In genomic region chr10:131556061-131556896, GRCh38 we compare ENCODE assay signal across 29 cellular contexts.
"Had no signal": no experiment of that assay in that cellular context is flagged by ENCODE, and none has a peak within 500 bp of the region (broad histone marks: within the 10 kb centered on the region; RNA-seq: fewer than 3 reads in every experiment).

No MANE protein-coding gene starts in this region.

- DNase-seq: activated CD4-positive, alpha-beta memory T cell treated with anti-CD3 and anti-CD28 coated beads, Interleukin-2, amount 10 ng/mL, durations not matched to agents 7 days and 5 days; activated CD4-positive, alpha-beta T cell treated with anti-CD3 and anti-CD28 coated beads for 1 hour; activated CD4-positive, alpha-beta T cell treated with anti-CD3 and anti-CD28 coated beads, Interleukin-2, amount 10 ng/mL, durations not matched to agents 7 days and 5 days; activated gamma-delta T cell; activated naive CD4-positive, alpha-beta T cell treated with anti-CD3 and anti-CD28 coated beads, Interleukin-2, amount 10 ng/mL, durations not matched to agents 7 days and 5 days; activated naive CD8-positive, alpha-beta T cell treated with anti-CD3 and anti-CD28 coated beads, Interleukin-2, amount 10 ng/mL, durations not matched to agents 7 days and 5 days; dorsolateral prefrontal cortex; effector memory CD8-positive, alpha-beta T cell; erythroblast; kidney; left colon; mammary epithelial cell; midbrain; T-helper 17 cell; T1000; thyroid gland had no signal

- H3K27ac Mint-ChIP-seq: activated CD4-positive, alpha-beta memory T cell treated with anti-CD3 and anti-CD28 coated beads, Interleukin-2, amount 10 ng/mL, durations not matched to agents 7 days and 5 days; activated CD4-positive, alpha-beta T cell treated with anti-CD3 and anti-CD28 coated beads, Interleukin-2, amount 10 ng/mL, durations not matched to agents 7 days and 5 days; activated naive CD4-positive, alpha-beta T cell treated with anti-CD3 and anti-CD28 coated beads, Interleukin-2, amount 10 ng/mL, durations not matched to agents 7 days and 5 days; activated naive CD8-positive, alpha-beta T cell treated with anti-CD3 and anti-CD28 coated beads, Interleukin-2, amount 10 ng/mL, durations not matched to agents 7 days and 5 days; effector memory CD8-positive, alpha-beta T cell; nephron; stimulated activated naive CD8-positive, alpha-beta T cell treated with anti-CD3 and anti-CD28 coated beads, Interleukin-15, Interleukin-2, amounts not matched to agents 100 ng/mL and 50 ng/mL, for 24 hours; T-helper 17 cell had no signal

- H3K9me3 ChIP-seq: ascending aorta, gastroesophageal sphincter, neutrophil, right atrium auricular region, spleen, thyroid gland, upper lobe of left lung had no signal

- H3K36me3 Mint-ChIP-seq: activated naive CD4-positive, alpha-beta T cell treated with anti-CD3 and anti-CD28 coated beads, Interleukin-2, amount 10 ng/mL, durations not matched to agents 7 days and 5 days; activated naive CD8-positive, alpha-beta T cell treated with anti-CD3 and anti-CD28 coated beads, Interleukin-2, amount 10 ng/mL, durations not matched to agents 7 days and 5 days; brain had no signal

- H3K4me1 Mint-ChIP-seq: activated CD4-positive, alpha-beta memory T cell treated with anti-CD3 and anti-CD28 coated beads, Interleukin-2, amount 10 ng/mL, durations not matched to agents 7 days and 5 days; activated CD4-positive, alpha-beta T cell treated with anti-CD3 and anti-CD28 coated beads, Interleukin-2, amount 10 ng/mL, durations not matched to agents 7 days and 5 days; activated naive CD4-positive, alpha-beta T cell treated with anti-CD3 and anti-CD28 coated beads, Interleukin-2, amount 10 ng/mL, durations not matched to agents 7 days and 5 days; nephron; T-helper 17 cell had no signal

- H3K27me3 ChIP-seq: ascending aorta, neutrophil, right atrium auricular region, thyroid gland had no signal

- H3K4me3 ChIP-seq: ascending aorta, coronary artery, dorsolateral prefrontal cortex, gastroesophageal sphincter, hepatocyte, right atrium auricular region, spleen, thyroid gland, upper lobe of left lung had no signal

- H3K4me1 ChIP-seq: ascending aorta, gastroesophageal sphincter, parathyroid adenoma, right atrium auricular region, spleen, thyroid gland, upper lobe of left lung had no signal

- H3K4me3 Mint-ChIP-seq: activated CD4-positive, alpha-beta memory T cell treated with anti-CD3 and anti-CD28 coated beads, Interleukin-2, amount 10 ng/mL, durations not matched to agents 7 days and 5 days; activated CD4-positive, alpha-beta T cell treated with anti-CD3 and anti-CD28 coated beads, Interleukin-2, amount 10 ng/mL, durations not matched to agents 7 days and 5 days; activated naive CD4-positive, alpha-beta T cell treated with anti-CD3 and anti-CD28 coated beads, Interleukin-2, amount 10 ng/mL, durations not matched to agents 7 days and 5 days; activated naive CD8-positive, alpha-beta T cell treated with anti-CD3 and anti-CD28 coated beads, Interleukin-2, amount 10 ng/mL, durations not matched to agents 7 days and 5 days; effector memory CD8-positive, alpha-beta T cell; nephron; stimulated activated naive CD8-positive, alpha-beta T cell treated with anti-CD3 and anti-CD28 coated beads, Interleukin-15, Interleukin-2, amounts not matched to agents 100 ng/mL and 50 ng/mL, for 24 hours had no signal

- ATAC-seq: effector memory CD8-positive, alpha-beta T cell; gastroesophageal sphincter; left colon; SK-N-SH treated with all-trans-retinoic acid at 6 μM for 48 hours; T-helper 17 cell had no signal

- H3K27me3 Mint-ChIP-seq: activated CD4-positive, alpha-beta memory T cell treated with anti-CD3 and anti-CD28 coated beads, Interleukin-2, amount 10 ng/mL, durations not matched to agents 7 days and 5 days; activated CD4-positive, alpha-beta T cell treated with anti-CD3 and anti-CD28 coated beads, Interleukin-2, amount 10 ng/mL, durations not matched to agents 7 days and 5 days; activated naive CD4-positive, alpha-beta T cell treated with anti-CD3 and anti-CD28 coated beads, Interleukin-2, amount 10 ng/mL, durations not matched to agents 7 days and 5 days; activated naive CD8-positive, alpha-beta T cell treated with anti-CD3 and anti-CD28 coated beads, Interleukin-2, amount 10 ng/mL, durations not matched to agents 7 days and 5 days had no signal

- H3K36me3 ChIP-seq: ascending aorta, gastroesophageal sphincter, neutrophil, right atrium auricular region, spleen, thyroid gland, upper lobe of left lung had no signal

- H3K27ac ChIP-seq: ascending aorta, coronary artery, dorsolateral prefrontal cortex, gastroesophageal sphincter, hepatocyte, neutrophil, parathyroid adenoma, right atrium auricular region, spleen, thyroid gland, upper lobe of left lung had no signal

- H3K9me3 Mint-ChIP-seq: activated CD4-positive, alpha-beta T cell treated with anti-CD3 and anti-CD28 coated beads, Interleukin-2, amount 10 ng/mL, durations not matched to agents 7 days and 5 days; activated naive CD4-positive, alpha-beta T cell treated with anti-CD3 and anti-CD28 coated beads, Interleukin-2, amount 10 ng/mL, durations not matched to agents 7 days and 5 days; activated naive CD8-positive, alpha-beta T cell treated with anti-CD3 and anti-CD28 coated beads, Interleukin-2, amount 10 ng/mL, durations not matched to agents 7 days and 5 days; nephron; stimulated activated naive CD8-positive, alpha-beta T cell treated with anti-CD3 and anti-CD28 coated beads, Interleukin-15, Interleukin-2, amounts not matched to agents 100 ng/mL and 50 ng/mL, for 24 hours had no signal
